ENCODE assay signal across 19 cellular contexts in genomic region chr6:9064156-9064555, GRCh38.
DNase-seq lines count a peak whose midpoint lies in the region; ATAC-seq and TF ChIP-seq lines count a peak whose summit lies in the region.
"Had no signal": no experiment of that assay in that cellular context is flagged by ENCODE, and none has a peak within 500 bp of the region (broad histone marks: within the 10 kb centered on the region; RNA-seq: fewer than 3 reads in every experiment).

No MANE protein-coding gene starts in this region.

- 61% methylated on average over 1 of the region's 1 CpG for WGBS in right cardiac atrium

- H3K27ac Mint-ChIP-seq in Calu3 (ENCODE audit: unreplicated experiment) = no peak overlapping the region
- H3K27ac Mint-ChIP-seq: HFFc6 had no signal

- TF ChIP-seq CTCF in Calu3 (IDR thresholded peaks at IDR 0.05; ENCODE audit: unreplicated experiment) = no peak

- H3K4me1 ChIP-seq in right cardiac atrium (ENCODE audit: control insufficient read depth, insufficient read depth, low read length) = no peaks in the 10 kb centered on the region
- H3K4me1 ChIP-seq: Caco-2 had no signal

- H3K9me3 ChIP-seq in right cardiac atrium (ENCODE audit: control insufficient read depth, low read length) = peaks cover 2% of the 10 kb centered on the region
- H3K9me3 ChIP-seq: Caco-2, SK-N-SH had no signal

- H3K27ac ChIP-seq in epithelial cell of prostate = peak overlapping the region; percentile 15
- no peak overlapping the region for H3K27ac ChIP-seq in right cardiac atrium (ENCODE audit: low read length)

- H3K4me1 Mint-ChIP-seq in Calu3 (ENCODE audit: low read depth, unreplicated experiment) = no peaks in the 10 kb centered on the region

- H3K27me3 ChIP-seq in right cardiac atrium (ENCODE audit: control insufficient read depth, insufficient read depth) = no peaks in the 10 kb centered on the region

- H3K4me3 Mint-ChIP-seq in Calu3 (ENCODE audit: low read depth, unreplicated experiment) = no peak overlapping the region
- H3K4me3 Mint-ChIP-seq: HFFc6 had no signal

- H3K9me3 Mint-ChIP-seq in Calu3 (ENCODE audit: low read depth, unreplicated experiment) = no peaks in the 10 kb centered on the region
- H3K9me3 Mint-ChIP-seq: HFFc6 had no signal

- ATAC-seq in right cardiac atrium (no peak), GM18520 (IDR thresholded peaks at IDR 0.05; ENCODE audit: unreplicated experiment) (no peak)
- ATAC-seq: HepG2 had no signal

- H3K36me3 Mint-ChIP-seq in Calu3 (ENCODE audit: insufficient read depth, unreplicated experiment) = no peaks in the 10 kb centered on the region

- no TSS peak for BruUV-seq in Calu3 (replicated peaks; lab: Mats Ljungman, UMichigan)

- no peak overlapping the region for H3K4me3 ChIP-seq in right cardiac atrium (ENCODE audit: low read length)

- intact Hi-C loops in right cardiac atrium (cut with DNase I) (no loop called here), Calu3 (cut with micrococcal nuclease; ENCODE audit: unreplicated experiment) (no loop called here)

- H3K27me3 Mint-ChIP-seq in Calu3 (ENCODE audit: unreplicated experiment) = no peaks in the 10 kb centered on the region

- CTCF ChIA-PET in Calu3 (lab: Charles Lee) = no interaction called here

- DNase-seq in DMS53 (lab: John Stamatoyannopoulos, UW) = peak; percentile 71
- peak; percentile 12 for DNase-seq in ELR (ENCODE audit: low read depth)
- peak; percentile 89 for DNase-seq in NCI-H748 (lab: John Stamatoyannopoulos, UW; ENCODE audit: unreplicated experiment)
- peak; percentile 90 for DNase-seq in epithelial cell of prostate (ENCODE audit: low read depth, low spot score)
- no peak for DNase-seq in right cardiac atrium
- DNase-seq in retina = no peak
- no peak for DNase-seq in Calu3
- DNase-seq: Caco-2, HFFc6, KG1, NCI-H1694, NCI-H2107, NCI-H446, NCI-H774, SHP77, SK-N-SH, T-helper 1 cell had no signal

Comparison
In these comparisons a context has a peak if more than half of its experiments do, and no peak if none do; other contexts are left out.
1. DNase-seq: peak in DMS53 (single experiment), ELR (single experiment), NCI-H748 (single experiment) and epithelial cell of prostate (single experiment); none in right cardiac atrium (0 of 3), retina (single experiment) and Calu3 (single experiment).